Comparison of ENCODE assay signal across 31 cellular contexts in genomic region chr4:109215511-109215910, GRCh38.
"Had no signal": no experiment of that assay in that cellular context is flagged by ENCODE, and none has a peak within 500 bp of the region (broad histone marks: within the 10 kb centered on the region; RNA-seq: fewer than 3 reads in every experiment).

No MANE protein-coding gene starts in this region.

- ATAC-seq: left colon; lower lobe of right lung; naive thymus-derived CD4-positive, alpha-beta T cell; stimulated activated naive CD8-positive, alpha-beta T cell treated with anti-CD3 and anti-CD28 coated beads, Interleukin-15, amount 100 ng/mL, for 72 hours; upper lobe of right lung had no signal

- H3K36me3 ChIP-seq: esophagus squamous epithelium, heart right ventricle, lower lobe of right lung, ovary, right lobe of liver, suprapubic skin, transverse colon, upper lobe of right lung, uterus had no signal

- H3K27ac Mint-ChIP-seq: endodermal cell; memory B cell; naive thymus-derived CD4-positive, alpha-beta T cell; stimulated activated naive CD8-positive, alpha-beta T cell treated with anti-CD3 and anti-CD28 coated beads, Interleukin-15, amount 100 ng/mL, for 72 hours had no signal

- H3K27me3 Mint-ChIP-seq: memory B cell; stimulated activated naive CD8-positive, alpha-beta T cell treated with anti-CD3 and anti-CD28 coated beads, Interleukin-15, amount 100 ng/mL, for 72 hours had no signal

- H3K4me3 ChIP-seq: esophagus squamous epithelium, heart right ventricle, lower lobe of right lung, ovary, psoas muscle, right lobe of liver, smooth muscle cell, suprapubic skin, transverse colon, upper lobe of right lung, uterus had no signal

- H3K9me3 ChIP-seq: esophagus squamous epithelium, heart right ventricle, lower lobe of right lung, ovary, psoas muscle, right lobe of liver, suprapubic skin, transverse colon, upper lobe of right lung, uterus had no signal

- H3K4me1 Mint-ChIP-seq: endodermal cell; memory B cell; naive thymus-derived CD4-positive, alpha-beta T cell; nephron progenitor cell; stimulated activated naive CD8-positive, alpha-beta T cell treated with anti-CD3 and anti-CD28 coated beads, Interleukin-15, amount 100 ng/mL, for 72 hours had no signal

- H3K4me2 ChIP-seq: smooth muscle cell had no signal

- H3K27ac ChIP-seq: esophagus squamous epithelium, lower lobe of right lung, ovary, psoas muscle, right lobe of liver, suprapubic skin, transverse colon, upper lobe of right lung had no signal

- H3K9me3 Mint-ChIP-seq: endodermal cell; nephron progenitor cell; stimulated activated naive CD8-positive, alpha-beta T cell treated with anti-CD3 and anti-CD28 coated beads, Interleukin-15, amount 100 ng/mL, for 72 hours had no signal

- H3K4me1 ChIP-seq: lower lobe of right lung, psoas muscle, right lobe of liver, suprapubic skin, transverse colon, upper lobe of right lung, uterus had no signal

- H3K4me3 Mint-ChIP-seq: endodermal cell; memory B cell; naive thymus-derived CD4-positive, alpha-beta T cell; nephron progenitor cell; stimulated activated naive CD8-positive, alpha-beta T cell treated with anti-CD3 and anti-CD28 coated beads, Interleukin-15, amount 100 ng/mL, for 72 hours had no signal

- H3K27me3 ChIP-seq: esophagus squamous epithelium, heart right ventricle, ovary, right lobe of liver, suprapubic skin, transverse colon, upper lobe of right lung, uterus had no signal

- DNase-seq: effector CD8-positive, alpha-beta T cell; endodermal cell; esophagus squamous epithelium; foreskin melanocyte; glutamatergic neuron; heart right ventricle; hippocampal formation; left colon; left ventricle myocardium superior; lower lobe of right lung; midbrain; naive thymus-derived CD4-positive, alpha-beta T cell; nephron progenitor cell; nucleus accumbens; ovary; posterior cingulate gyrus; psoas muscle; retina; right lobe of liver; stimulated activated CD4-positive, alpha-beta T cell treated with anti-CD3 and anti-CD28 coated beads, Interleukin-12 subunit alpha, Interleukin-12 subunit beta, amount 100 ng/mL, for 4 hours; stimulated activated CD4-positive, alpha-beta T cell treated with anti-CD3 and anti-CD28 coated beads, Interleukin-1b, Interleukin-23, amount 100 ng/mL, for 48 hours; stimulated activated CD4-positive, alpha-beta T cell treated with anti-CD3 and anti-CD28 coated beads, Interleukin-4, amount 100 ng/mL, for 1 hour; stimulated activated CD8-positive, alpha-beta memory T cell treated with anti-CD3 and anti-CD28 coated beads, Interleukin-4, amount 100 ng/mL, for 48 hours; stimulated activated naive CD4-positive, alpha-beta T cell; stimulated activated naive CD8-positive, alpha-beta T cell treated with anti-CD3 and anti-CD28 coated beads, Interleukin-15, amount 100 ng/mL, for 72 hours; transverse colon; upper lobe of right lung; uterus had no signal

- H3K36me3 Mint-ChIP-seq: memory B cell; naive thymus-derived CD4-positive, alpha-beta T cell had no signal
